8 cellular contexts compared by ENCODE assay signal in the genomic region with DNA sequence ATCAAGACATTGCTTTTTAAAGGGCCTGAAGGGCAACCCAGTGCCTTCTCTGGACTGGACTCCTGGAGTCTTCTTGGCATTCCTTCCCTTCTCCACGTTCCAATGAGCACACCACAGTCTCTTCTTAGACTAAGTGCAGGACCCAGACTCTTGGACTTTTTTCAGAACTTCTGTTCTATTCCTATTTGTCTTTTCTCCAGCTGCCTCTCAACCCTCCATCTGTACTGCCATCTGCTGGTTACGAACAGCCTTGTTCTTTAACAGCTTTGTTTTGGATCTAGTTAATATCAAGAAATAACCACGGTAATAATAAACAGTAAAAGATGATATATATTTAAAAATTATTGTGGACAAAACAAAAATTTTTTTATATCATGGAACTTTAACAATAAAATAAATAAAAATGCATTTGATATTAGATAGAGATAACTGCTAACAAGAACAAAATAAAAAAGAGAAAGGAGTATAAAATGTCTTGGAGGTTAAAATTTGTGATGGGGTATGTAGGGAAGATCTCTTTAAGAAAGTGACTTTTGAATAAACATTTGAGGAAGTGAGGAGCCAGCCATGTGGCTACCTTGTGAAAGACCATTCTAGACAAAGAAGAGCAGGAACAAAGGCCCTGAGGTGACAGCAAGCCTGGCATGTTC.
DNase-seq lines count a peak whose midpoint lies in the region; ATAC-seq, FAIRE-seq and TF ChIP-seq lines count a peak whose summit lies in the region.

No MANE protein-coding gene starts in this region.

- no peak for ATAC-seq in HG02798 (IDR thresholded peaks at IDR 0.05; ENCODE audit: poor library complexity, unreplicated experiment)

- TF ChIP-seq POLR2A in adrenal gland (IDR thresholded peaks at IDR 0.05) = no peak

- intact Hi-C loops in adrenal gland (cut with DNase I) = loop anchor here in 1 of 2 donors (10.0 kb wide), 1 partner anchor 1084 kb away; no protein-coding TSS in a partner anchor

- no peak for FAIRE-seq in urothelium cell line (lab: Jason Lieb, UNC)

- TF ChIP-seq CTCF in adrenal gland (IDR thresholded peaks at IDR 0.05) = peak; percentile 20 to 63 (median 47)

- no peaks in the 10 kb centered on the region for H3K36me3 ChIP-seq in adrenal gland (replicated peaks in 1 of 2)

- peaks cover 0 to 4% (median 0%) of the 10 kb centered on the region in 3 donors for H3K9me3 ChIP-seq in adrenal gland (replicated peaks in 1 of 3)

- no peak overlapping the region for H3K4me3 ChIP-seq in adrenal gland

- no peaks in the 10 kb centered on the region for H3K4me1 ChIP-seq in adrenal gland (replicated peaks in 1 of 2)

- H3K27me3 ChIP-seq in adrenal gland = no peaks in the 10 kb centered on the region

- H3K27ac ChIP-seq in adrenal gland = no peak overlapping the region

- 18 to 23% (median 22%) methylated on average over 3 of the region's 3 CpGs for WGBS in adrenal gland, 4 donors

- DNase-seq in NCI-H2081 (lab: John Stamatoyannopoulos, UW) = peak; percentile 16 to 26
- no peak for DNase-seq in NCI-H2081 treated with DMSO at 0.1 percent for 48 hours (lab: John Stamatoyannopoulos, UW)
- DNase-seq in NCI-H1105 (lab: John Stamatoyannopoulos, UW) = peak; percentile 1
- peak in 6 of 7 donors; percentile 12 to 59 (median 26) for DNase-seq in adrenal gland
- peak; percentile 42 for DNase-seq in iPS-NIHi7 (ENCODE audit: extremely low spot score)
- DNase-seq in urothelium cell line (ENCODE audit: low spot score) = peak; percentile 45
- DNase-seq in stimulated activated CD4-positive, alpha-beta T cell treated with anti-CD3 and anti-CD28 coated beads, Interleukin-4, amount 100 ng/mL, for 24 hours = no peak

Comparison
In these comparisons a context has a peak if more than half of its experiments do, and no peak if none do; other contexts are left out.
1. DNase-seq: peak in NCI-H2081 (2 of 2), NCI-H1105 (single experiment), adrenal gland (6 of 7), iPS-NIHi7 (single experiment) and urothelium cell line (single experiment); none in NCI-H2081 treated with DMSO at 0.1 percent for 48 hours (single experiment) and stimulated activated CD4-positive, alpha-beta T cell treated with anti-CD3 and anti-CD28 coated beads, Interleukin-4, amount 100 ng/mL, for 24 hours (single experiment).